In the genomic region with DNA sequence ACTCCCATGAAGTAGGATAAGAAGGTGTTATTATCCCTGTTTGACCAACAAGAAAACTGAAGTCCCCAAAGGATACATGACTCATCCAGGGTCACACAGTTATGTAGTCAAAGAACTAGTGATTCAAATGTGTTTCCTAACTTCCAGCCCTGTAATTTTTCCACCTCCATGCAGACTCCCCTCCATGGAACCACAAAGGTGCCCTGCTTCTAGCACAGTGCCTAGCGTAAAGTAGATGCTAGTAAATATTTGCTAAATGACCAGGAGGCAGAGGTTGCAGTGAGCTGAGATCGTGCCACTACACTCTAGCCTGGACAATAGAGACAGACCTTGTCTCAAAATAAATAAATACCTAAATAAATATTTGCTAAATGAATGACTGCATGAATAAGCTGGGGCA, we compare ENCODE assay signal across 1 cellular context.
TF ChIP-seq lines count a peak whose summit lies in the region.

No MANE protein-coding gene starts in this region.

TF ChIP-seq in HepG2, 621 proteins besides CTCF, POLR2A, EP300 and RAD21:
- TF ChIP-seq, protein P1, sequence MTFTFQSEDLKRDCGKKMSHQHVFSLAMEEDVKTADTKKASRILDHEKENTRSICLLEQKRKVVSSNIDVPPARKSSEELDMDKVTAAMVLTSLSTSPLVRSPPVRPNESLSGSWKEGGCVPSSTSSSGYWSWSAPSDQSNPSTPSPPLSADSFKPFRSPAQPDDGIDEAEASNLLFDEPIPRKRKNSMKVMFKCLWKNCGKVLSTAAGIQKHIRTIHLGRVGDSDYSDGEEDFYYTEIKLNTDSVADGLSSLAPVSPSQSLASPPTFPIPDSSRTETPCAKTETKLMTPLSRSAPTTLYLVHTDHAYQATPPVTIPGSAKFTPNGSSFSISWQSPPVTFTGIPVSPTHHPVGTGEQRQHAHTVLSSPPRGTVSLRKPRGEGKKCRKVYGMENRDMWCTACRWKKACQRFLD (CRISPR knock-in tag; IDR thresholded peaks at IDR 0.05; ENCODE audit: borderline replicate concordance), result no peak
- TF ChIP-seq ATRX (CRISPR knock-in tag; IDR thresholded peaks at IDR 0.05; ENCODE audit: borderline replicate concordance), result no peak
- no peak for TF ChIP-seq MED1 (CRISPR knock-in tag; IDR thresholded peaks at IDR 0.05)
- no peak for TF ChIP-seq ZFP62 (CRISPR knock-in tag; IDR thresholded peaks at IDR 0.05)
- no peak for TF ChIP-seq ZNF407 (CRISPR knock-in tag; IDR thresholded peaks at IDR 0.05; ENCODE audit: not compliant biosample characterization)
- TF ChIP-seq, protein P2, sequence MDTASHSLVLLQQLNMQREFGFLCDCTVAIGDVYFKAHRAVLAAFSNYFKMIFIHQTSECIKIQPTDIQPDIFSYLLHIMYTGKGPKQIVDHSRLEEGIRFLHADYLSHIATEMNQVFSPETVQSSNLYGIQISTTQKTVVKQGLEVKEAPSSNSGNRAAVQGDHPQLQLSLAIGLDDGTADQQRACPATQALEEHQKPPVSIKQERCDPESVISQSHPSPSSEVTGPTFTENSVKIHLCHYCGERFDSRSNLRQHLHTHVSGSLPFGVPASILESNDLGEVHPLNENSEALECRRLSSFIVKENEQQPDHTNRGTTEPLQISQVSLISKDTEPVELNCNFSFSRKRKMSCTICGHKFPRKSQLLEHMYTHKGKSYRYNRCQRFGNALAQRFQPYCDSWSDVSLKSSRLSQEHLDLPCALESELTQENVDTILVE (CRISPR knock-in tag; IDR thresholded peaks at IDR 0.05), result no peak
